Comparison of ENCODE assay signal across 13 cellular contexts in the genomic region with DNA sequence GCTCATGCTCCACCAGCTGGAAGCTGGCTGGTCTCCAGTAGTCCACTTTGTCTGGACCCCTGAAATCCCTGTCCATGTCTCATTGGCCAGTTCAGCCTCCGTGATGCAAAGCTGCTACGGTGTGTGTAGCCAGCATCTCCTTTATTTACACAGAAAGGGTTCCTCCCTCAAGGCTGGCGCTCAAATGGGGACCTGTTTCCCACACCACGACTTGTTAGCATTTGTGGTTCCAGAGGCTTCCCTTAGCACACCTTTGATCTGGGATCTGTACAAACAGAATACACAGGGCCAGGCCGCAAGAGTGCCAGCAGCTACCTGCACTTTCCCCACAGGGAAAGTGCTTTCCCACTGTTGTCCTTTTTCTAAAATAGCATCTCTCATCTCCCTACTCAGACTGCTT. TPM values are rescaled to one million over a fixed set of nuclear protein-coding genes. Genes with fewer than 3 reads are reported as not detected.
DNase-seq lines count a peak whose midpoint lies in the region; ATAC-seq and TF ChIP-seq lines count a peak whose summit lies in the region.
"Had no signal": no experiment of that assay in that cellular context is flagged by ENCODE, and none has a peak within 500 bp of the region (broad histone marks: within the 10 kb centered on the region; RNA-seq: fewer than 3 reads in every experiment).

No MANE protein-coding gene starts in this region.

- peaks cover 23% of the 10 kb centered on the region for H3K4me1 Mint-ChIP-seq in activated naive CD8-positive, alpha-beta T cell treated with anti-CD3 and anti-CD28 coated beads, Interleukin-2, amount 10 ng/mL, durations not matched to agents 7 days and 5 days
- H3K4me1 Mint-ChIP-seq in naive B cell: peaks cover 6 to 33% (median 26%) of the 10 kb centered on the region in 3 donors

- peaks cover 36 to 53% (median 46%) of the 10 kb centered on the region in 10 experiments for H3K4me1 ChIP-seq in BLaER1 treated with 17β-estradiol and CSF1 and Interleukin-3, amounts not matched to agents 10 nM and 100 nM
- H3K4me1 ChIP-seq in HEK293 (ENCODE audit: control insufficient read depth, insufficient read depth, low read length) (no peaks in the 10 kb centered on the region), left ventricle myocardium inferior (peaks cover 29% of the 10 kb centered on the region), right atrium auricular region (peaks cover 0 to 12% of the 10 kb centered on the region in 2 donors)

- no peak for DNase-seq in activated naive CD8-positive, alpha-beta T cell treated with anti-CD3 and anti-CD28 coated beads, Interleukin-2, amount 10 ng/mL, durations not matched to agents 7 days and 5 days
- DNase-seq in naive B cell (no peak), NCI-H2081 (lab: John Stamatoyannopoulos, UW) (no peak), NCI-H82 treated with DMSO at 0.1 percent for 48 hours (lab: John Stamatoyannopoulos, UW; ENCODE audit: unreplicated experiment) (no peak), left ventricle myocardium inferior (no peak), right atrium auricular region (ENCODE audit: low spot score) (no peak)
- DNase-seq: H7, kidney, NCI-H2107, SIG-M5, WERI-Rb-1 had no signal

- H3K27ac ChIP-seq in BLaER1 treated with 17β-estradiol and CSF1 and Interleukin-3, amounts not matched to agents 10 nM and 100 nM: peak overlapping the region in 10 of 11 experiments; percentile 6 to 90 (median 70); a peak in 17 of 22 replicates
- H3K27ac ChIP-seq in HEK293 (ENCODE audit: extremely low read depth, low read depth, low read length) (no peak overlapping the region), left ventricle myocardium inferior (replicated peaks) (no peak overlapping the region), right atrium auricular region (no peak overlapping the region)
- H3K27ac ChIP-seq: WERI-Rb-1 had no signal

- no peaks in the 10 kb centered on the region for H3K36me3 ChIP-seq in BLaER1 treated with 17β-estradiol and CSF1 and Interleukin-3, amounts not matched to agents 10 nM and 100 nM
- no peaks in the 10 kb centered on the region for H3K36me3 ChIP-seq in HEK293 (ENCODE audit: control insufficient read depth in 2 of 2, insufficient read depth in 1 of 2, low read length in 2 of 2)
- no peaks in the 10 kb centered on the region for H3K36me3 ChIP-seq in left ventricle myocardium inferior
- no peaks in the 10 kb centered on the region for H3K36me3 ChIP-seq in right atrium auricular region
- H3K36me3 ChIP-seq: WERI-Rb-1 had no signal

- no peaks in the 10 kb centered on the region for H4K20me1 ChIP-seq in BLaER1 treated with 17β-estradiol and CSF1 and Interleukin-3, amounts not matched to agents 10 nM and 100 nM

- peak; percentile 15 for ATAC-seq in activated naive CD8-positive, alpha-beta T cell treated with anti-CD3 and anti-CD28 coated beads, Interleukin-2, amount 10 ng/mL, durations not matched to agents 7 days and 5 days (ENCODE audit: low read depth)
- ATAC-seq in naive B cell (ENCODE audit: low read depth in 2 of 2): peak in 1 of 2 donors; percentile 10

- H3K27me3 Mint-ChIP-seq in activated naive CD8-positive, alpha-beta T cell treated with anti-CD3 and anti-CD28 coated beads, Interleukin-2, amount 10 ng/mL, durations not matched to agents 7 days and 5 days: no peaks in the 10 kb centered on the region
- no peaks in the 10 kb centered on the region for H3K27me3 Mint-ChIP-seq in naive B cell

- H3K4me3 Mint-ChIP-seq in activated naive CD8-positive, alpha-beta T cell treated with anti-CD3 and anti-CD28 coated beads, Interleukin-2, amount 10 ng/mL, durations not matched to agents 7 days and 5 days: peak overlapping the region; percentile 46
- peak overlapping the region; percentile 7 to 83 (median 68) for H3K4me3 Mint-ChIP-seq in naive B cell

- intact Hi-C loops in left ventricle myocardium inferior (cut with micrococcal nuclease): no loop called here

- 0 out of 20 replicates have a peak overlapping the region, but pooled peaks of 1 of the 10 experiments have one; percentile 20 for H3K4me3 ChIP-seq in BLaER1 treated with 17β-estradiol and CSF1 and Interleukin-3, amounts not matched to agents 10 nM and 100 nM
- H3K4me3 ChIP-seq in HEK293 (ENCODE audit: low read depth, low read length) (no peak overlapping the region), left ventricle myocardium inferior (no peak overlapping the region), right atrium auricular region (no peak overlapping the region)

- peak overlapping the region in 9 of 11 experiments; percentile 11 to 73 (median 67); a peak in 15 of 22 replicates for H3K9ac ChIP-seq in BLaER1 treated with 17β-estradiol and CSF1 and Interleukin-3, amounts not matched to agents 10 nM and 100 nM

- no peaks in the 10 kb centered on the region for H3K9me3 Mint-ChIP-seq in activated naive CD8-positive, alpha-beta T cell treated with anti-CD3 and anti-CD28 coated beads, Interleukin-2, amount 10 ng/mL, durations not matched to agents 7 days and 5 days
- no peaks in the 10 kb centered on the region for H3K9me3 Mint-ChIP-seq in naive B cell

- POLR2A ChIA-PET in HEK293 (lab: Yijun Ruan, JAX): no interaction called here
- POLR2A ChIA-PET in activated naive CD8-positive, alpha-beta T cell treated with anti-CD3 and anti-CD28 coated beads, Interleukin-2, amount 10 ng/mL, durations not matched to agents 7 days and 5 days (lab: Charles Lee): interaction anchor here (0.6 to 1.4 kb wide), 2 partner anchors 85 to 119 kb away, joined by 3 to 6 read pairs; a partner anchor contains a TSS

- CTCF ChIA-PET in HEK293 (lab: Yijun Ruan, JAX): interaction anchor here (0.5 to 1.5 kb wide), 8 partner anchors 74 to 152 kb away, joined by 3 to 8 read pairs (median 4); a partner anchor contains a TSS

- H3K27me3 ChIP-seq in BLaER1 treated with 17β-estradiol and CSF1 and Interleukin-3, amounts not matched to agents 10 nM and 100 nM: no peaks in the 10 kb centered on the region
- H3K27me3 ChIP-seq in left ventricle myocardium inferior (ENCODE audit: low read depth) (no peaks in the 10 kb centered on the region), right atrium auricular region (no peaks in the 10 kb centered on the region)

- peak overlapping the region; percentile 58 for H3K27ac Mint-ChIP-seq in activated naive CD8-positive, alpha-beta T cell treated with anti-CD3 and anti-CD28 coated beads, Interleukin-2, amount 10 ng/mL, durations not matched to agents 7 days and 5 days
- H3K27ac Mint-ChIP-seq in naive B cell: peak overlapping the region in 5 of 6 donors; percentile 1 to 95 (median 86)

- no peaks in the 10 kb centered on the region for H3K9me3 ChIP-seq in BLaER1 treated with 17β-estradiol and CSF1 and Interleukin-3, amounts not matched to agents 10 nM and 100 nM (replicated peaks in 1 of 11)
- H3K9me3 ChIP-seq in HEK293 (ENCODE audit: control insufficient read depth, insufficient read depth, low read depth, low read length) (no peaks in the 10 kb centered on the region), left ventricle myocardium inferior (replicated peaks) (no peaks in the 10 kb centered on the region), right atrium auricular region (no peaks in the 10 kb centered on the region)

- TF ChIP-seq CTCF in HEK293 (tag by site-specific recombination; IDR thresholded peaks at IDR 0.05) (no peak), left ventricle myocardium inferior (IDR thresholded peaks at IDR 0.05; ENCODE audit: borderline replicate concordance) (no peak), right atrium auricular region (IDR thresholded peaks at IDR 0.05) (no peak)

- peak overlapping the region; percentile 63 to 97 (median 72) for H3K4me2 ChIP-seq in BLaER1 treated with 17β-estradiol and CSF1 and Interleukin-3, amounts not matched to agents 10 nM and 100 nM

- H3K36me3 Mint-ChIP-seq in activated naive CD8-positive, alpha-beta T cell treated with anti-CD3 and anti-CD28 coated beads, Interleukin-2, amount 10 ng/mL, durations not matched to agents 7 days and 5 days: no peaks in the 10 kb centered on the region
- H3K36me3 Mint-ChIP-seq in naive B cell: no peaks in the 10 kb centered on the region

TF ChIP-seq in HEK293, 187 proteins besides CTCF, POLR2A, EP300 and RAD21:
- peak; percentile 29; the same call in 1 of the 2 replicates for TF ChIP-seq PRDM1 (tag by site-specific recombination; IDR thresholded peaks at IDR 0.05)
- TF ChIP-seq, protein P1, sequence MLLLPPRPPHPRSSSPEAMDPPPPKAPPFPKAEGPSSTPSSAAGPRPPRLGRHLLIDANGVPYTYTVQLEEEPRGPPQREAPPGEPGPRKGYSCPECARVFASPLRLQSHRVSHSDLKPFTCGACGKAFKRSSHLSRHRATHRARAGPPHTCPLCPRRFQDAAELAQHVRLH (tag by site-specific recombination; IDR thresholded peaks at IDR 0.05): no peak
- no peak for TF ChIP-seq ZBTB20 (tag by site-specific recombination; IDR thresholded peaks at IDR 0.05)
TF ChIP-seq in HEK293: peak in this region for 1.

RNA-seq across cellular contexts. Expression of a gene that starts 5.7 kb away (rescaled TPM):
- total RNA-seq in activated naive CD8-positive, alpha-beta T cell treated with anti-CD3 and anti-CD28 coated beads, Interleukin-2, amount 10 ng/mL, durations not matched to agents 7 days and 5 days: 10 to 100 TPM; 22.2 to 22.9 TPM
- 10 to 100 TPM; 19.6 to 44.5 (median 25.8) TPM for polyA plus RNA-seq in naive B cell (ENCODE audit: low read depth in 6 of 6)
- total RNA-seq in left ventricle myocardium inferior (14.9 TPM), right atrium auricular region (10 to 100 TPM; 11.4 to 12.2 TPM)

RNA-seq across cellular contexts. Expression of a gene that starts 57.1 kb away (rescaled TPM):
- total RNA-seq in activated naive CD8-positive, alpha-beta T cell treated with anti-CD3 and anti-CD28 coated beads, Interleukin-2, amount 10 ng/mL, durations not matched to agents 7 days and 5 days: 100 to 1,000 TPM in 1 of 2 experiments, 10 to 100 TPM in 1; 99.1 to 102 TPM
- polyA plus RNA-seq in naive B cell (ENCODE audit: low read depth in 6 of 6): 100 to 1,000 TPM in 1 of 6 donors, 10 to 100 TPM in 5; 69.9 to 104 (median 86.7) TPM
- 88.0 TPM for total RNA-seq in left ventricle myocardium inferior
- 10 to 100 TPM; 64.4 to 74.9 TPM for total RNA-seq in right atrium auricular region

Comparison
In these comparisons a context has a peak if more than half of its experiments do, and no peak if none do; other contexts are left out.
1. H3K27ac ChIP-seq: peak in BLaER1 treated with 17β-estradiol and CSF1 and Interleukin-3, amounts not matched to agents 10 nM and 100 nM (10 of 11); none in HEK293 (single experiment), left ventricle myocardium inferior (single experiment) and right atrium auricular region (0 of 2).